In the genomic region with DNA sequence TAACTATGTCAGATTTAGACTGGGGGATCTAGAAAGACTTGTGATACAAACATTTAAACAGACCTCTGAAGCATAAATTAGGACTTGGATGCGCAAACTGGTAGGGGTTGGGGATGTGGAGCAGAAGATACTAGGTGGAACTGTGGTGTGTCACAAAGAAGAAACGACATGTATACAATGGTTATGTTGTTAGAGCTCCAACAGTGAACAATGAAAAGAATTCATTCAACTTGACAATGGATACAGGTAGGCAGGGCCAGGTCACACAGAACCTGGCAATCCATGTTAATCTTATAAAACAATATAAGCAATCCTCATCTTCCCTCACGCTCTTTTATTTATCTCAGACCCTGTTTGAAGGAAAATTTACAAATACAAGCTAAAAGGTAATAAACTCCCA, we compare ENCODE assay signal across 1 cellular context.
TF ChIP-seq lines count a peak whose summit lies in the region.

No MANE protein-coding gene starts in this region.

TF ChIP-seq in HepG2, 621 proteins besides CTCF, POLR2A, EP300 and RAD21:
- TF ChIP-seq SOX13 (IDR thresholded peaks at IDR 0.05), result no peak
- TF ChIP-seq SOX13 (CRISPR knock-in tag; conservative IDR thresholded peaks at IDR 0.05 in 1 of 2, IDR thresholded peaks at IDR 0.05 in 1 of 2), result peak in 1 of 2 experiments; percentile 78; a peak in 2 of 4 replicates
- no peak for TF ChIP-seq SRSF9 (IDR thresholded peaks at IDR 0.05; ENCODE audit: borderline replicate concordance, insufficient read depth, low read depth, low read length, poor library complexity, severe bottlenecking)
- TF ChIP-seq SOX5 (CRISPR knock-in tag; IDR thresholded peaks at IDR 0.05; ENCODE audit: borderline replicate concordance), result peak; percentile 57; the same call in 1 of the 2 replicates
